Comparison of ENCODE assay signal across 1 cellular context in genomic region chr3:197349368-197349767, GRCh38.
TF ChIP-seq lines count a peak whose summit lies in the region.

No MANE protein-coding gene starts in this region.

TF ChIP-seq in GM23338, 12 proteins besides CTCF, POLR2A, EP300 and RAD21 (continued from another document):
- TF ChIP-seq CREB1 (CRISPR knock-in tag; IDR thresholded peaks at IDR 0.05; ENCODE audit: low read depth): no peak
- no peak for TF ChIP-seq STAT1 (IDR thresholded peaks at IDR 0.05; ENCODE audit: unreplicated experiment)
